Comparison of ENCODE assay signal across 9 cellular contexts in the genomic region with DNA sequence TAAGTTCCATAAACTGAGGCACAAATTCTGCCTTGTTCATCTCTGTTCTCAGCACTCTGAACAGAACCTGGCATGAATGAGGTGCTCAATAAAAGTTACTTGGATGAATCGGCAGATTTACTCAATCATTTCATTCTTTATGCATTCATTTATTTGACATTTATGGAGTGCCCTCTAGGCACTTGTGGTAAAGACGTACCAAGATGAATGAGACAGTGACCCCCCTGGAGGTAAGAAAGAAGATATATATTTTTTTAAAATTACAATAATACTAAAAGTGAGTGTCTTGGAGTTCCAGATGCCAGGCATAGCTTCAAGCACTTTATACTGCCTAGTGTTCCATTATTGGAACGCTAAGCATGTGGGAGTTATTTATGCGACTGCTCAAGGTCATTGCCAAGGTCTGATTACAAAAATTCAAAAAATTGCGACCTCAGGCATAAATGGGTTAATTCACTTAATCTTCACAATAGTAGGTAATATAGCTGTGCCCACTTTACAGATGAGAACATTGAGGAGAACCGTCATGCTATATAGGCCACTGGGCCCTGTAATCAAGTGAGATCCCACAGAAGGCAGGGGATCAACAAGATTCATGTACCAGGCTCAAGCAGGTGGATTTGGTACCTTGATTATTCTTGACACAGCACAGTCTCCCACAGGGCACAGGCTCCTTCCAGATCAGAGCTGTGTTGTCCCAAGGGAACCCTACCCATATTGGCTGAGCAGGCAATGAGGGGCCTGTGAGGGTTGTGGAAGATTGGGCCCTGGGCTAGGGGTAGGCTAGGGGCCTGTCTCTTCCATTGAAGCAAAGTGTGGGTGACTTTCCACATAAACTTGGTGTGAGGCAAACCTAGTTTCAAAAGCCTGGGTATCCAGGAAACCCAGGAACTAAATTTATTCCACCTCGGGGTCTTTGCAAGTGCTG. TPM values are rescaled to one million over a fixed set of nuclear protein-coding genes. Genes with fewer than 3 reads are reported as not detected.
DNase-seq lines count a peak whose midpoint lies in the region; ATAC-seq and TF ChIP-seq lines count a peak whose summit lies in the region.
"Had no signal": no experiment of that assay in that cellular context is flagged by ENCODE, and none has a peak within 500 bp of the region (broad histone marks: within the 10 kb centered on the region; RNA-seq: fewer than 3 reads in every experiment).

No MANE protein-coding gene starts in this region.

- no peak for ATAC-seq in central memory CD8-positive, alpha-beta T cell (replicated peaks; ENCODE audit: extremely low read depth, poor library complexity, severe bottlenecking)
- ATAC-seq in GM21737 (IDR thresholded peaks at IDR 0.05; ENCODE audit: unreplicated experiment) (no peak), GM21423 (IDR thresholded peaks at IDR 0.05; ENCODE audit: unreplicated experiment) (no peak), GM21723 (IDR thresholded peaks at IDR 0.05; ENCODE audit: unreplicated experiment) (no peak), HG03520 (IDR thresholded peaks at IDR 0.05; ENCODE audit: unreplicated experiment) (no peak)

- H3K27me3 Mint-ChIP-seq in CD14-positive monocyte (ENCODE audit: low read depth in 3 of 3) (peaks cover 13 to 19% (median 16%) of the 10 kb centered on the region in 3 donors), nephron (ENCODE audit: low read depth) (no peaks in the 10 kb centered on the region)
- no peaks in the 10 kb centered on the region for H3K27me3 Mint-ChIP-seq in central memory CD8-positive, alpha-beta T cell

- H3K4me3 Mint-ChIP-seq in CD14-positive monocyte (peak overlapping the region; percentile 70 to 84), nephron (peak overlapping the region; percentile 65 to 81 (median 76))
- H3K4me3 Mint-ChIP-seq in central memory CD8-positive, alpha-beta T cell = peak overlapping the region; percentile 73

- H3K4me1 Mint-ChIP-seq in CD14-positive monocyte (peaks cover 28% of the 10 kb centered on the region), nephron (peaks cover 69% of the 10 kb centered on the region)
- peaks cover 32% of the 10 kb centered on the region for H3K4me1 Mint-ChIP-seq in central memory CD8-positive, alpha-beta T cell

- intact Hi-C loops in CD14-positive monocyte (cut with micrococcal nuclease) = loop anchor here (5.0 kb wide), 2 partner anchors 34 to 74 kb away; partner anchors contain the start of genes GORASP1 (in 1 of the 2) and TTC21A (in 1 of the 2)

- TF ChIP-seq CTCF in CD14-positive monocyte (IDR thresholded peaks at IDR 0.05) = no peak
- TF ChIP-seq CTCF in nephron (IDR thresholded peaks at IDR 0.05; ENCODE audit: unreplicated experiment in 3 of 3) = no peak

- H3K36me3 Mint-ChIP-seq in CD14-positive monocyte (peaks cover 3 to 10% of the 10 kb centered on the region in 2 donors), nephron (ENCODE audit: low read depth) (no peaks in the 10 kb centered on the region)
- no peaks in the 10 kb centered on the region for H3K36me3 Mint-ChIP-seq in central memory CD8-positive, alpha-beta T cell (ENCODE audit: insufficient read depth)

- H3K9me3 Mint-ChIP-seq in CD14-positive monocyte (peaks cover 0 to 3% (median 0%) of the 10 kb centered on the region in 7 donors), nephron (no peaks in the 10 kb centered on the region)
- H3K9me3 Mint-ChIP-seq in central memory CD8-positive, alpha-beta T cell = no peaks in the 10 kb centered on the region

- H3K27ac Mint-ChIP-seq in CD14-positive monocyte (peak overlapping the region in 4 of 7 donors; percentile 7 to 61 (median 33)), nephron (peak overlapping the region; percentile 49 to 83 (median 51))
- H3K27ac Mint-ChIP-seq in central memory CD8-positive, alpha-beta T cell (ENCODE audit: low read depth) = peak overlapping the region; percentile 86

- DNase-seq in CD14-positive monocyte (ENCODE audit: low spot score) (no peak), M059J (ENCODE audit: low read depth) (peak; percentile 30)
- DNase-seq in central memory CD8-positive, alpha-beta T cell (ENCODE audit: low spot score in 2 of 2) = no peak

RNA-seq across cellular contexts. Expression of gene XIRP1, which starts 10.7 kb away (rescaled TPM):
- not detected for polyA plus RNA-seq in CD14-positive monocyte
- 0.12 and 0.59 TPM in 2 replicates for total RNA-seq in M059J (2014; rRNA removed; shearing (Covaris generic))
- total RNA-seq: renal cortical epithelial cell had no signal

RNA-seq across cellular contexts. Expression of gene CSRNP1, which starts 28.3 kb away (rescaled TPM):
- 100 to 1,000 TPM; 104 to 113 TPM for polyA plus RNA-seq in CD14-positive monocyte
- 6.0 and 12.6 TPM in 2 replicates for total RNA-seq in M059J (2014; rRNA removed; shearing (Covaris generic))

Comparison
In these comparisons a context has a peak if more than half of its experiments do, and no peak if none do; other contexts are left out.
1. H3K27ac Mint-ChIP-seq: peak in every context shown above with its lines; median percentile 86 in central memory CD8-positive, alpha-beta T cell; 51 in nephron; 33 in CD14-positive monocyte.